In genomic region chr21:29987762-29988161, GRCh38 we compare ENCODE assay signal across 8 cellular contexts. TPM values are rescaled to one million over a fixed set of nuclear protein-coding genes. Genes with fewer than 3 reads are reported as not detected.
"Had no signal": no experiment of that assay in that cellular context is flagged by ENCODE, and none has a peak within 500 bp of the region (broad histone marks: within the 10 kb centered on the region; RNA-seq: fewer than 3 reads in every experiment).

No MANE protein-coding gene starts in this region.

- ATAC-seq: GM23338 had no signal

- FAIRE-seq: H1, H54, HTR-8/SVneo had no signal

- DNase-seq: H9, HCEC 1CT, IMR-90 had no signal

- H2AFZ ChIP-seq: GM23338 had no signal

- H3K4me3 ChIP-seq: GM23338 had no signal

- H3K4me2 ChIP-seq: GM23338 had no signal

RNA-seq across cellular contexts. Expression of gene GRIK1, which starts 48.0 kb away (rescaled TPM):
- total RNA-seq: H9, HT-29, IMR-90 had no signal
- polyA plus RNA-seq: IMR-90 had no signal
